1 cellular context compared by ENCODE assay signal in the genomic region with DNA sequence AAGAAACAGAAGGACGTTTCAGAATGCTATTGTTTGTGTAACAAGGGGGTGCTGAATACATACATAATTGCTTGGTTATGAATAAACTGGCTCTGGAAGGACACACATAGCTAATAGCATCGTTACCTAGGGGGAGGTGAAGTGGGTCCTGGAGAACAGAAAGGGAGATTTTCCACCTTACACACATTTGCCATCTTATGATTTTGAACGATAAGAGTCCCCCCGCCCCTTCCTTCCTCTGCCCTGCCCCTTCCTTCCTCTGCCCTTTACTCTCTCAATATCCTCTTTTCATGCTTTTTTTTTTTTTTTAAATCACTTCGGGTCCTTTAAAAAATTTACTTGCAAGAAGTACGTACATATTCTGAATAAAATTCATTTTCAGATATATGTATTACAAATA.
TF ChIP-seq lines count a peak whose summit lies in the region.

No MANE protein-coding gene starts in this region.

TF ChIP-seq in WTC11, 78 proteins besides CTCF, POLR2A, EP300 and RAD21 (continued from another document):
- TF ChIP-seq, protein P1, sequence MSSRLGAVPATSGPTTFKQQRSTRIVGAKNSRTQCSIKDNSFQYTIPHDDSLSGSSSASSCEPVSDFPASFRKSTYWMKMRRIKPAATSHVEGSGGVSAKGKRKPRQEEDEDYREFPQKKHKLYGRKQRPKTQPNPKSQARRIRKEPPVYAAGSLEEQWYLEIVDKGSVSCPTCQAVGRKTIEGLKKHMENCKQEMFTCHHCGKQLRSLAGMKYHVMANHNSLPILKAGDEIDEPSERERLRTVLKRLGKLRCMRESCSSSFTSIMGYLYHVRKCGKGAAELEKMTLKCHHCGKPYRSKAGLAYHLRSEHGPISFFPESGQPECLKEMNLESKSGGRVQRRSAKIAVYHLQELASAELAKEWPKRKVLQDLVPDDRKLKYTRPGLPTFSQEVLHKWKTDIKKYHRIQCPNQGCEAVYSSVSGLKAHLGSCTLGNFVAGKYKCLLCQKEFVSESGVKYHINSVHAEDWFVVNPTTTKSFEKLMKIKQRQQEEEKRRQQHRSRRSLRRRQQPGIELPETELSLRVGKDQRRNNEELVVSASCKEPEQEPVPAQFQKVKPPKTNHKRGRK (CRISPR knock-in tag; IDR thresholded peaks at IDR 0.05; ENCODE audit: borderline replicate concordance), result no peak
- TF ChIP-seq MYBL2 (CRISPR knock-in tag; IDR thresholded peaks at IDR 0.05) (no peak), KAT7 (CRISPR knock-in tag; IDR thresholded peaks at IDR 0.05; ENCODE audit: borderline replicate concordance) (no peak), NR3C1 (CRISPR knock-in tag; conservative IDR thresholded peaks at IDR 0.05; ENCODE audit: low read depth) (no peak), GTF2I (CRISPR knock-in tag; conservative IDR thresholded peaks at IDR 0.05) (no peak), NFATC4 (CRISPR knock-in tag; IDR thresholded peaks at IDR 0.05) (no peak), ZNF671 (CRISPR knock-in tag; IDR thresholded peaks at IDR 0.05) (no peak), ZNF232 (CRISPR knock-in tag; IDR thresholded peaks at IDR 0.05) (no peak), IRF2 (CRISPR knock-in tag; IDR thresholded peaks at IDR 0.05; ENCODE audit: borderline replicate concordance, low read depth) (no peak)
- TF ChIP-seq, protein P2, sequence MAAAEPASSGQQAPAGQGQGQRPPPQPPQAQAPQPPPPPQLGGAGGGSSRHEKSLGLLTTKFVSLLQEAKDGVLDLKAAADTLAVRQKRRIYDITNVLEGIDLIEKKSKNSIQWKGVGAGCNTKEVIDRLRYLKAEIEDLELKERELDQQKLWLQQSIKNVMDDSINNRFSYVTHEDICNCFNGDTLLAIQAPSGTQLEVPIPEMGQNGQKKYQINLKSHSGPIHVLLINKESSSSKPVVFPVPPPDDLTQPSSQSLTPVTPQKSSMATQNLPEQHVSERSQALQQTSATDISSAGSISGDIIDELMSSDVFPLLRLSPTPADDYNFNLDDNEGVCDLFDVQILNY (CRISPR knock-in tag; IDR thresholded peaks at IDR 0.05), result no peak
- TF ChIP-seq, protein P3, sequence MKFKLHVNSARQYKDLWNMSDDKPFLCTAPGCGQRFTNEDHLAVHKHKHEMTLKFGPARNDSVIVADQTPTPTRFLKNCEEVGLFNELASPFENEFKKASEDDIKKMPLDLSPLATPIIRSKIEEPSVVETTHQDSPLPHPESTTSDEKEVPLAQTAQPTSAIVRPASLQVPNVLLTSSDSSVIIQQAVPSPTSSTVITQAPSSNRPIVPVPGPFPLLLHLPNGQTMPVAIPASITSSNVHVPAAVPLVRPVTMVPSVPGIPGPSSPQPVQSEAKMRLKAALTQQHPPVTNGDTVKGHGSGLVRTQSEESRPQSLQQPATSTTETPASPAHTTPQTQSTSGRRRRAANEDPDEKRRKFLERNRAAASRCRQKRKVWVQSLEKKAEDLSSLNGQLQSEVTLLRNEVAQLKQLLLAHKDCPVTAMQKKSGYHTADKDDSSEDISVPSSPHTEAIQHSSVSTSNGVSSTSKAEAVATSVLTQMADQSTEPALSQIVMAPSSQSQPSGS (CRISPR knock-in tag; IDR thresholded peaks at IDR 0.05; ENCODE audit: borderline replicate concordance, low read depth), result no peak
